ENCODE assay signal across 1 cellular context in the genomic region with DNA sequence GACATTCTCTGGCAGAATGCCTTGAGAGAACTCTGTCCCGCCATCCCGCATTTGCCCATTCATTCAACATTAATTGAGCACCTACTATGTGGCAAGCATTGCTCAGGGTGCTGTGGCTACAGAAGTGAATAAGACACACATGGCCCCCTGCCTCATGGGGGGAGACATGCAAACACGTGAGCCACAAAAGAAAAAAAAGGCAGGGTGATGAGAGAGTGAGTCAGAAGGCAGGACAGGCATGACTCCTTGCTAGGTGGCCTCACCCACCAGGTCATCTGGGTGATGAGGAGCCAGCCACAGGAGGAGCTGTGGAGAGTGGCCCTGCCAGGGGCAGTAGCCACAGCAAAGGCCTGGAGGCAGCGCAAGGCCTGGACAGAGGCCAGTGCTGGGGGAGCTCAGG.
TF ChIP-seq lines count a peak whose summit lies in the region.

No MANE protein-coding gene starts in this region.

TF ChIP-seq in HepG2, 621 proteins besides CTCF, POLR2A, EP300 and RAD21:
- no peak for TF ChIP-seq SRSF4 (IDR thresholded peaks at IDR 0.05; ENCODE audit: low read depth, low read length, poor library complexity, severe bottlenecking)
- TF ChIP-seq FOSL2 (CRISPR knock-in tag; IDR thresholded peaks at IDR 0.05) = peak; percentile 52
- no peak for TF ChIP-seq ZKSCAN8 (CRISPR knock-in tag; IDR thresholded peaks at IDR 0.05; ENCODE audit: borderline replicate concordance)
- TF ChIP-seq BHLHE40 (IDR thresholded peaks at IDR 0.05; ENCODE audit: low read length) = peak; percentile 52; the same call in 1 of the 2 replicates
- TF ChIP-seq, protein P1, sequence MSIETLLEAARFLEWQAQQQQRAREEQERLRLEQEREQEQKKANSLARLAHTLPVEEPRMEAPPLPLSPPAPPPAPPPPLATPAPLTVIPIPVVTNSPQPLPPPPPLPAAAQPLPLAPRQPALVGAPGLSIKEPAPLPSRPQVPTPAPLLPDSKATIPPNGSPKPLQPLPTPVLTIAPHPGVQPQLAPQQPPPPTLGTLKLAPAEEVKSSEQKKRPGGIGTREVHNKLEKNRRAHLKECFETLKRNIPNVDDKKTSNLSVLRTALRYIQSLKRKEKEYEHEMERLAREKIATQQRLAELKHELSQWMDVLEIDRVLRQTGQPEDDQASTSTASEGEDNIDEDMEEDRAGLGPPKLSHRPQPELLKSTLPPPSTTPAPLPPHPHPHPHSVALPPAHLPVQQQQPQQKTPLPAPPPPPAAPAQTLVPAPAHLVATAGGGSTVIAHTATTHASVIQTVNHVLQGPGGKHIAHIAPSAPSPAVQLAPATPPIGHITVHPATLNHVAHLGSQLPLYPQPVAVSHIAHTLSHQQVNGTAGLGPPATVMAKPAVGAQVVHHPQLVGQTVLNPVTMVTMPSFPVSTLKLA (IDR thresholded peaks at IDR 0.05) = peak; percentile 65
- TF ChIP-seq YEATS4 (CRISPR knock-in tag; IDR thresholded peaks at IDR 0.05; ENCODE audit: borderline replicate concordance) = no peak
